8 cellular contexts compared by ENCODE assay signal in the genomic region with DNA sequence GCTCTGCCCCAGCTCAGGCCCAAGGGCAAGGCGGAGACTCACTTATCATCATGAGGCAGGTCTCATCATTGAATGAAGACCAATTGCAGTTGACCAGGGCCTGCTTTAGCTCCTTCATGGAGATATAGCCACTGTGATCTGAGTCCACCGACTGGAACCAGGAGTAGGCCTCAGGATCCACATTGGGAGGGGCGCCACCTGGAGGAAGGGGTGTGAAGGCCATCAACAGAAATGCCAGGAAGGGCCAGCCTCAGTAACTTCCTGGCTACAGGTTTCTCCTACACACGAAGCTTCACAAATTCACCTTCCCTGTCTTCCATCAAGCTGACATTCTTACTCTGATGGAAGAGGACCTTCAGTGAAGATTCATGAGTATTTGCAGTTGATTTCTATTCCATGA. TPM values are rescaled to one million over a fixed set of nuclear protein-coding genes. Genes with fewer than 3 reads are reported as not detected.
DNase-seq lines count a peak whose midpoint lies in the region; ATAC-seq, FAIRE-seq and TF ChIP-seq lines count a peak whose summit lies in the region.
"Had no signal": no experiment of that assay in that cellular context is flagged by ENCODE, and none has a peak within 500 bp of the region (broad histone marks: within the 10 kb centered on the region; RNA-seq: fewer than 3 reads in every experiment).

No MANE protein-coding gene starts in this region.

- POLR2A ChIA-PET in IMR-90 (lab: Charles Lee; ENCODE audit: unreplicated experiment) = no interaction called here

- H2AFZ ChIP-seq in IMR-90 (replicated peaks; ENCODE audit: low read length, poor library complexity) (no peak overlapping the region), astrocyte (ENCODE audit: low read depth, low read length) (no peak overlapping the region), osteoblast (ENCODE audit: low read length) (no peak overlapping the region)

- no peak overlapping the region for H3K14ac ChIP-seq in IMR-90 (replicated peaks; ENCODE audit: low read depth, low read length)

- peaks cover 23 to 51% of the 10 kb centered on the region in 2 experiments for H3K79me1 ChIP-seq in IMR-90 (ENCODE audit: low read depth in 1 of 2, low read length in 2 of 2)

- no peak overlapping the region for H2BK15ac ChIP-seq in IMR-90 (ENCODE audit: low read depth, low read length)

- H3K36me3 ChIP-seq in IMR-90 (ENCODE audit: control insufficient read depth, insufficient read depth, low read length) = peaks cover 36% of the 10 kb centered on the region
- peaks cover 25% of the 10 kb centered on the region for H3K36me3 ChIP-seq in astrocyte (ENCODE audit: insufficient read depth, low read length)
- peaks cover 55% of the 10 kb centered on the region for H3K36me3 ChIP-seq in osteoblast (ENCODE audit: insufficient read depth, low read length)

- H3K79me2 ChIP-seq in astrocyte (ENCODE audit: insufficient read depth, low read length) (peaks cover 43% of the 10 kb centered on the region), osteoblast (ENCODE audit: insufficient read depth, low read length) (peaks cover 57% of the 10 kb centered on the region)

- in situ Hi-C loops in IMR-90 (cut with MboI; ENCODE audit: low sequenced_read_pairs) = no loop called here

- BruUV-seq in IMR-90 (replicated peaks; lab: Mats Ljungman, UMichigan) = no TSS peak

- H3K9me3 Mint-ChIP-seq in astrocyte (ENCODE audit: unreplicated experiment) = no peaks in the 10 kb centered on the region
- H3K9me3 Mint-ChIP-seq: central memory CD8-positive, alpha-beta T cell had no signal

- H2AK9ac ChIP-seq in IMR-90 (replicated peaks; ENCODE audit: low read depth, low read length, poor library complexity) = no peak overlapping the region

- H3K4me3 Mint-ChIP-seq in astrocyte (ENCODE audit: unreplicated experiment) = no peak overlapping the region
- H3K4me3 Mint-ChIP-seq: central memory CD8-positive, alpha-beta T cell had no signal

- CTCF ChIA-PET in IMR-90 (lab: Yijun Ruan, JAX) = interaction anchor here (0.8 to 1.4 kb wide), 3 partner anchors 12 to 45 kb away, joined by 3 to 4 read pairs (median 4); a partner anchor contains a TSS

- H3K9me1 ChIP-seq in IMR-90 (ENCODE audit: insufficient read depth, low read length) = peaks cover 9% of the 10 kb centered on the region; the same call in 1 of the 2 replicates

- H3K4me3 ChIP-seq in IMR-90 (ENCODE audit: insufficient read depth, low read depth, low read length) (no peak overlapping the region), astrocyte (ENCODE audit: insufficient read depth, low read depth, low read length) (no peak overlapping the region), osteoblast (ENCODE audit: insufficient read depth, low read length) (no peak overlapping the region)

- peaks cover 27% of the 10 kb centered on the region for H3K36me3 Mint-ChIP-seq in astrocyte (ENCODE audit: low read depth, unreplicated experiment)

- no CpG with 5 or more reads among the region's 4 CpGs for WGBS in IMR-90 (ENCODE audit: extremely low coverage in 2 of 2, insufficient read length in 1 of 2), 2 experiments

- H3K27ac ChIP-seq in IMR-90 (ENCODE audit: insufficient read depth, low read length) = no peak overlapping the region
- no peak overlapping the region for H3K27ac ChIP-seq in astrocyte (ENCODE audit: low read depth, low read length)
- H3K27ac ChIP-seq in osteoblast (ENCODE audit: low read depth, low read length) = no peak overlapping the region

- H2AK5ac ChIP-seq in IMR-90 (ENCODE audit: low read depth, low read length) = no peak overlapping the region

- no peak for FAIRE-seq in astrocyte (lab: Jason Lieb, UNC)

- TF ChIP-seq POLR2A in IMR-90 (IDR thresholded peaks at IDR 0.05; ENCODE audit: low read depth, low read length) = no peak

- peaks cover 3% of the 10 kb centered on the region; the same call in 1 of the 2 replicates for H3K4me1 ChIP-seq in IMR-90 (ENCODE audit: control insufficient read depth, insufficient read depth, low read length)
- H3K4me1 ChIP-seq in astrocyte (ENCODE audit: insufficient read depth, low read length) = peaks cover 4% of the 10 kb centered on the region
- H3K4me1 ChIP-seq in osteoblast (ENCODE audit: insufficient read depth, low read length) = peaks cover 5% of the 10 kb centered on the region

- no peak overlapping the region for H2BK120ac ChIP-seq in IMR-90 (ENCODE audit: low read depth, low read length)

- no peak overlapping the region for H4K8ac ChIP-seq in IMR-90 (ENCODE audit: low read depth in 2 of 2, low read length in 2 of 2)

- no peak overlapping the region for H3K27ac Mint-ChIP-seq in astrocyte (ENCODE audit: unreplicated experiment)

- no peak overlapping the region for H3K9ac ChIP-seq in IMR-90 (ENCODE audit: low read depth, low read length)
- H3K9ac ChIP-seq in astrocyte (ENCODE audit: low read length) = no peak overlapping the region

- no peak overlapping the region for H2BK5ac ChIP-seq in IMR-90 (ENCODE audit: low read depth, low read length, poor library complexity, severe bottlenecking)

- H3K27me3 Mint-ChIP-seq in astrocyte (ENCODE audit: low read depth, unreplicated experiment) = no peaks in the 10 kb centered on the region
- H3K27me3 Mint-ChIP-seq: central memory CD8-positive, alpha-beta T cell had no signal

- H3K27me3 ChIP-seq in IMR-90 (ENCODE audit: control insufficient read depth, insufficient read depth, low read length) = no peaks in the 10 kb centered on the region
- H3K27me3 ChIP-seq in astrocyte (ENCODE audit: insufficient read depth, low read length) = no peaks in the 10 kb centered on the region
- no peaks in the 10 kb centered on the region for H3K27me3 ChIP-seq in osteoblast (ENCODE audit: insufficient read depth, low read length)

- peak; percentile 64 for DNase-seq in ELF-1 (ENCODE audit: low read depth, low spot score)
- DNase-seq in IMR-90 = no peak
- DNase-seq in astrocyte (ENCODE audit: low read depth) = no peak
- DNase-seq in osteoblast (ENCODE audit: insufficient read length, low spot score, missing footprints) = no peak
- DNase-seq in amygdala (lab: John Stamatoyannopoulos, UW) = no peak

- peak; percentile 40 for TF ChIP-seq CTCF in IMR-90 (conservative IDR thresholded peaks at IDR 0.05; ENCODE audit: low read depth, low read length)
- peak; percentile 38 for TF ChIP-seq CTCF in astrocyte (IDR thresholded peaks at IDR 0.05; ENCODE audit: insufficient read depth, low read depth, low read length)
- peak; percentile 62 for TF ChIP-seq CTCF in osteoblast (IDR thresholded peaks at IDR 0.05; ENCODE audit: extremely low read depth, low read depth, low read length)

- peaks cover 34% of the 10 kb centered on the region for H4K20me1 ChIP-seq in IMR-90 (ENCODE audit: insufficient read depth, low read length)
- H4K20me1 ChIP-seq in astrocyte (ENCODE audit: insufficient read depth, low read length) = peaks cover 86% of the 10 kb centered on the region
- H4K20me1 ChIP-seq in osteoblast (ENCODE audit: insufficient read depth, low read length) = peaks cover 37% of the 10 kb centered on the region

- no peak overlapping the region for H4K5ac ChIP-seq in IMR-90 (ENCODE audit: low read depth, low read length)

- no peak overlapping the region for H3K23ac ChIP-seq in IMR-90 (ENCODE audit: low read depth, low read length)

- no peak overlapping the region for H2BK20ac ChIP-seq in IMR-90 (ENCODE audit: low read depth, low read length)

- no peak overlapping the region for H4K91ac ChIP-seq in IMR-90 (ENCODE audit: insufficient read depth, low read depth, low read length)

- dilution Hi-C loops in IMR-90 (cut with HindIII; ENCODE audit: low sequenced_read_pairs, unreplicated experiment) = no loop called here

- no peak overlapping the region for H3K56ac ChIP-seq in IMR-90 (ENCODE audit: extremely low read depth, insufficient read depth, low read length)

- no peak overlapping the region for H3K4me2 ChIP-seq in IMR-90 (ENCODE audit: low read depth, low read length)
- no peak overlapping the region for H3K4me2 ChIP-seq in astrocyte (ENCODE audit: low read length)
- no peak overlapping the region for H3K4me2 ChIP-seq in osteoblast (ENCODE audit: insufficient read depth, low read length)

- H3K9me3 ChIP-seq in IMR-90 (ENCODE audit: control insufficient read depth, insufficient read depth, low read length) = no peaks in the 10 kb centered on the region
- no peaks in the 10 kb centered on the region for H3K9me3 ChIP-seq in astrocyte (ENCODE audit: insufficient read depth, low read depth, low read length)
- H3K9me3 ChIP-seq in osteoblast (ENCODE audit: low read depth, low read length) = no peaks in the 10 kb centered on the region

- ATAC-seq in IMR-90 (ENCODE audit: low read depth) (peak; percentile 44; the same call in 1 of the 2 replicates), esophagus mucosa (no peak), HG02981 (IDR thresholded peaks at IDR 0.05; ENCODE audit: unreplicated experiment) (no peak)

- intact Hi-C loops in IMR-90 (cut with micrococcal nuclease) = no loop called here

- peak; percentile 34 for TF ChIP-seq RAD21 in IMR-90 (IDR thresholded peaks at IDR 0.05; ENCODE audit: low read length)

- H3K18ac ChIP-seq in IMR-90 (ENCODE audit: low read depth, low read length) = no peak overlapping the region

- no peak overlapping the region for H3K4ac ChIP-seq in IMR-90 (ENCODE audit: low read depth, low read length)

- peaks cover 42% of the 10 kb centered on the region for H3K4me1 Mint-ChIP-seq in astrocyte (ENCODE audit: low read depth, unreplicated experiment)
- H3K4me1 Mint-ChIP-seq: central memory CD8-positive, alpha-beta T cell had no signal

TF ChIP-seq in IMR-90, 13 proteins besides CTCF, POLR2A, EP300 and RAD21 (continues in another document):
- TF ChIP-seq SMC3 (IDR thresholded peaks at IDR 0.05; ENCODE audit: low read depth, low read length) = peak; percentile 40; the same call in 1 of the 2 replicates

RNA-seq across cellular contexts. Expression of a gene that starts 11.6 kb away (rescaled TPM):
- total RNA-seq in IMR-90 (2012; rRNA removed) (90.0 and 104 TPM in 2 replicates), astrocyte (56.3 and 57.9 TPM in 2 replicates), osteoblast (75.7 and 86.5 TPM in 2 replicates), esophagus mucosa (44.0 TPM)
- polyA plus RNA-seq in IMR-90 (2012; rRNA removed) = 84.2 TPM in 2 replicates
- polyA plus RNA-seq in IMR-90 (2012; cell fraction: cytosol; rRNA removed) = 60.3 and 78.3 TPM in 2 replicates
- 41.2 and 50.2 TPM in 2 replicates for polyA plus RNA-seq in IMR-90 (2012; cell fraction: nucleus; rRNA removed; ENCODE audit: low replicate concordance)

RNA-seq across cellular contexts. Expression of a gene that starts 15.6 kb away (rescaled TPM):
- not detected in 2 replicates for total RNA-seq in IMR-90 (2012; rRNA removed)
- not detected in 2 replicates for polyA plus RNA-seq in IMR-90 (2012; rRNA removed)
- polyA plus RNA-seq in IMR-90 (2012; cell fraction: cytosol; rRNA removed) = not detected in 2 replicates
- 0.09 and 0.12 TPM in 2 replicates for polyA plus RNA-seq in IMR-90 (2012; cell fraction: nucleus; rRNA removed; ENCODE audit: low replicate concordance)
- not detected in 2 replicates for total RNA-seq in astrocyte
- total RNA-seq in osteoblast = not detected in 2 replicates
- not detected for total RNA-seq in esophagus mucosa

RNA-seq across cellular contexts. Expression of a gene that starts 56.8 kb away (rescaled TPM):
- 0.54 and 0.56 TPM in 2 replicates for total RNA-seq in IMR-90 (2012; rRNA removed)
- polyA plus RNA-seq in IMR-90 (2012; rRNA removed) = 1.4 and 1.5 TPM in 2 replicates
- polyA plus RNA-seq in IMR-90 (2012; cell fraction: cytosol; rRNA removed) = 0.76 and 2.1 TPM in 2 replicates
- 1.7 and 2.8 TPM in 2 replicates for polyA plus RNA-seq in IMR-90 (2012; cell fraction: nucleus; rRNA removed; ENCODE audit: low replicate concordance)
- total RNA-seq in astrocyte = 3.9 and 5.7 TPM in 2 replicates
- total RNA-seq in osteoblast = 31.5 and 50.3 TPM in 2 replicates
- total RNA-seq in esophagus mucosa = 15.9 TPM
